Comparison of ENCODE assay signal across 8 cellular contexts in genomic region chr7:76294344-76295024, GRCh38. TPM values are rescaled to one million over a fixed set of nuclear protein-coding genes. Genes with fewer than 3 reads are reported as not detected.
A peak's percentile ranks its signal among the peaks of the same experiment; 100 is the strongest.
DNase-seq lines count a peak whose midpoint lies in the region; ATAC-seq and TF ChIP-seq lines count a peak whose summit lies in the region.

No MANE protein-coding gene starts in this region.

- ATAC-seq in mucosa of descending colon = peak; percentile 76
- no peak for ATAC-seq in GM21360 (IDR thresholded peaks at IDR 0.05; ENCODE audit: unreplicated experiment)

- peak overlapping the region; percentile 99 to 100 for H3K27ac ChIP-seq in esophagus (ENCODE audit: low read depth in 2 of 2, low read length in 1 of 2)
- peak overlapping the region; percentile 98 for H3K27ac ChIP-seq in urinary bladder (ENCODE audit: low read depth)

- no peaks in the 10 kb centered on the region for H3K36me3 ChIP-seq in esophagus (ENCODE audit: control insufficient read depth in 2 of 2, insufficient read depth in 2 of 2, low read length in 1 of 2)
- no peaks in the 10 kb centered on the region for H3K36me3 ChIP-seq in mucosa of descending colon (ENCODE audit: low read depth)
- H3K36me3 ChIP-seq in urinary bladder (ENCODE audit: insufficient read depth) = no peaks in the 10 kb centered on the region

- H3K27me3 ChIP-seq in esophagus (ENCODE audit: control insufficient read depth in 1 of 2, insufficient read depth in 2 of 2, low read length in 2 of 2) = no peaks in the 10 kb centered on the region

- peak overlapping the region; percentile 27 to 32 for H3K4me3 ChIP-seq in esophagus (ENCODE audit: low read depth in 1 of 2, low read length in 2 of 2)
- H3K4me3 ChIP-seq in mucosa of descending colon = no peak overlapping the region
- H3K4me3 ChIP-seq in urinary bladder (ENCODE audit: low read depth, low read length) = no peak overlapping the region

- 12 to 23% methylated on average over 20 of the region's 20 CpGs for WGBS in esophagus, 2 donors
- 6% methylated on average over 20 of the region's 20 CpGs for WGBS in urinary bladder

- H3K4me1 ChIP-seq in esophagus (ENCODE audit: control insufficient read depth in 2 of 2, insufficient read depth in 2 of 2, low read length in 1 of 2) (peaks cover 5 to 35% of the 10 kb centered on the region in 2 donors), mucosa of descending colon (ENCODE audit: low read depth) (peaks cover 40% of the 10 kb centered on the region), urinary bladder (ENCODE audit: insufficient read depth) (no peaks in the 10 kb centered on the region)

- peak; percentile 95 for DNase-seq in Daoy (ENCODE audit: low read depth)
- DNase-seq in NCI-H1048 (lab: John Stamatoyannopoulos, UW) = peak; percentile 26
- DNase-seq in SHP77 treated with DMSO at 0.1 percent for 48 hours (lab: John Stamatoyannopoulos, UW) = peak; percentile 85
- DNase-seq in mucosa of descending colon = peak; percentile 96 to 98 (median 98)
- no peak for DNase-seq in SKM-1 (lab: John Stamatoyannopoulos, UW; ENCODE audit: unreplicated experiment)

- intact Hi-C loops in mucosa of descending colon (cut with DNase I, micrococcal nuclease) = no loop called here

- no peak for TF ChIP-seq CTCF in mucosa of descending colon (IDR thresholded peaks at IDR 0.05)

- no peaks in the 10 kb centered on the region for H3K9me3 ChIP-seq in esophagus (ENCODE audit: control insufficient read depth in 2 of 2, insufficient read depth in 1 of 2, low read depth in 1 of 2, low read length in 1 of 2)
- H3K9me3 ChIP-seq in mucosa of descending colon = no peaks in the 10 kb centered on the region

RNA-seq across cellular contexts. Expression of gene HSPB1, which starts 8.0 kb away (rescaled TPM):
- total RNA-seq in Daoy (2014; rRNA removed; shearing (Covaris generic)) = 27.8 and 32.1 TPM in 2 replicates
- polyA plus RNA-seq in esophagus (1,000 to 10,000 TPM; 4,444 to 4,845 TPM), urinary bladder (2,722 TPM)
- total RNA-seq in mucosa of descending colon (100 to 1,000 TPM; 207 to 840 (median 310) TPM), urinary bladder (53.1 TPM)

Comparison
In these comparisons a context has a peak if more than half of its experiments do, and no peak if none do; other contexts are left out.
1. H3K4me3 ChIP-seq: peak in esophagus (2 of 2); none in mucosa of descending colon (single experiment) and urinary bladder (single experiment).